In genomic region chr7:155764432-155764798, GRCh38 we compare ENCODE assay signal across 9 cellular contexts. TPM values are rescaled to one million over a fixed set of nuclear protein-coding genes. Genes with fewer than 3 reads are reported as not detected.
DNase-seq lines count a peak whose midpoint lies in the region; ATAC-seq and TF ChIP-seq lines count a peak whose summit lies in the region.
"Had no signal": no experiment of that assay in that cellular context is flagged by ENCODE, and none has a peak within 500 bp of the region (broad histone marks: within the 10 kb centered on the region; RNA-seq: fewer than 3 reads in every experiment).

No MANE protein-coding gene starts in this region.

- no peaks in the 10 kb centered on the region for H3K9me2 ChIP-seq in Karpas-422 (replicated peaks; ENCODE audit: insufficient read depth, low read length)

- H3K27ac ChIP-seq in Karpas-422 (ENCODE audit: low read length) = no peak overlapping the region

- no peaks in the 10 kb centered on the region for H3K27me3 ChIP-seq in Karpas-422 (ENCODE audit: low read length)

- H3K9me3 ChIP-seq in Karpas-422 (ENCODE audit: low read length) = no peaks in the 10 kb centered on the region

- DNase-seq in activated CD8-positive, alpha-beta T cell treated with anti-CD3 and anti-CD28 coated beads for 36 hours = peak; percentile 85
- DNase-seq in naive thymus-derived CD8-positive, alpha-beta T cell = peak in 7 of 10 donors; percentile 11 to 69 (median 34)
- DNase-seq in HCEC 1CT (no peak), HT-29 (ENCODE audit: low spot score) (no peak), SHP77 treated with DMSO at 0.1 percent for 48 hours (lab: John Stamatoyannopoulos, UW) (no peak), Karpas-422 (no peak)

- peak overlapping the region; percentile 95 for H3K27ac Mint-ChIP-seq in activated CD8-positive, alpha-beta T cell treated with anti-CD3 and anti-CD28 coated beads for 36 hours
- H3K27ac Mint-ChIP-seq in naive thymus-derived CD8-positive, alpha-beta T cell = peak overlapping the region; percentile 81 to 96 (median 90)

- H3K36me3 Mint-ChIP-seq in activated CD8-positive, alpha-beta T cell treated with anti-CD3 and anti-CD28 coated beads for 36 hours (ENCODE audit: low read depth) = peaks cover 62% of the 10 kb centered on the region
- H3K36me3 Mint-ChIP-seq in naive thymus-derived CD8-positive, alpha-beta T cell = peaks cover 0 to 63% (median 8%) of the 10 kb centered on the region in 3 donors

- no peaks in the 10 kb centered on the region for H3K4me1 ChIP-seq in Karpas-422 (ENCODE audit: low read length)

- peaks cover 15% of the 10 kb centered on the region for H3K36me3 ChIP-seq in Karpas-422 (ENCODE audit: insufficient read depth, low read length)

- ATAC-seq in GM18502 (IDR thresholded peaks at IDR 0.05; ENCODE audit: poor library complexity, unreplicated experiment) (peak; percentile 56), HG02938 (IDR thresholded peaks at IDR 0.05; ENCODE audit: unreplicated experiment) (peak; percentile 14)
- peak; percentile 85 for ATAC-seq in activated CD8-positive, alpha-beta T cell treated with anti-CD3 and anti-CD28 coated beads for 36 hours
- peak; percentile 53 to 69 for ATAC-seq in naive thymus-derived CD8-positive, alpha-beta T cell

- no peak overlapping the region for H3K4me3 ChIP-seq in Karpas-422 (ENCODE audit: low read length)

- POLR2A ChIA-PET in activated CD8-positive, alpha-beta T cell treated with anti-CD3 and anti-CD28 coated beads for 36 hours (lab: Charles Lee) = interaction anchor here (0.6 to 2.7 kb wide), 6 partner anchors 11 to 1447 kb away, joined by 3 to 17 read pairs (median 4); partner anchors contain the start of gene RBM33
- POLR2A ChIA-PET in naive thymus-derived CD8-positive, alpha-beta T cell (lab: Charles Lee) = no interaction called here

- intact Hi-C loops in activated CD8-positive, alpha-beta T cell treated with anti-CD3 and anti-CD28 coated beads for 36 hours (cut with micrococcal nuclease) = loop anchor here (2.0 to 10.0 kb wide), 2 partner anchors 26 to 120 kb away; partner anchors contain the start of gene RBM33

- peaks cover 44% of the 10 kb centered on the region for H3K79me2 ChIP-seq in Karpas-422 (ENCODE audit: low read length)

- TF ChIP-seq CTCF in activated CD8-positive, alpha-beta T cell treated with anti-CD3 and anti-CD28 coated beads for 36 hours (IDR thresholded peaks at IDR 0.05) = no peak

- peaks cover 62% of the 10 kb centered on the region for H3K4me1 Mint-ChIP-seq in activated CD8-positive, alpha-beta T cell treated with anti-CD3 and anti-CD28 coated beads for 36 hours (ENCODE audit: low read depth)
- peaks cover 38 to 66% (median 58%) of the 10 kb centered on the region in 4 donors for H3K4me1 Mint-ChIP-seq in naive thymus-derived CD8-positive, alpha-beta T cell

- peak overlapping the region; percentile 69 for H3K4me3 Mint-ChIP-seq in activated CD8-positive, alpha-beta T cell treated with anti-CD3 and anti-CD28 coated beads for 36 hours
- peak overlapping the region; percentile 69 to 91 (median 81) for H3K4me3 Mint-ChIP-seq in naive thymus-derived CD8-positive, alpha-beta T cell

- H3K27me3 Mint-ChIP-seq in activated CD8-positive, alpha-beta T cell treated with anti-CD3 and anti-CD28 coated beads for 36 hours = no peaks in the 10 kb centered on the region
- H3K27me3 Mint-ChIP-seq in naive thymus-derived CD8-positive, alpha-beta T cell = no peaks in the 10 kb centered on the region

- H3K9ac ChIP-seq in Karpas-422 (ENCODE audit: low read length) = no peak overlapping the region

- H2AFZ ChIP-seq in Karpas-422 (ENCODE audit: low read length) = no peak overlapping the region

- no peak overlapping the region for H3K4me2 ChIP-seq in Karpas-422 (ENCODE audit: low read depth, low read length, poor library complexity, severe bottlenecking)

- CTCF ChIA-PET in activated CD8-positive, alpha-beta T cell treated with anti-CD3 and anti-CD28 coated beads for 36 hours (lab: Charles Lee) = interaction anchor here (0.7 to 1.7 kb wide), 7 partner anchors 10 to 385 kb away, joined by 3 to 9 read pairs (median 3); no protein-coding TSS in a partner anchor

- H4K20me1 ChIP-seq in Karpas-422 (ENCODE audit: insufficient read depth, low read depth, low read length) = peaks cover 15% of the 10 kb centered on the region

- no peaks in the 10 kb centered on the region for H3K9me3 Mint-ChIP-seq in activated CD8-positive, alpha-beta T cell treated with anti-CD3 and anti-CD28 coated beads for 36 hours
- H3K9me3 Mint-ChIP-seq in naive thymus-derived CD8-positive, alpha-beta T cell = no peaks in the 10 kb centered on the region

RNA-seq across cellular contexts. Expression of gene SHH, which starts 47.8 kb away (rescaled TPM):
- not detected for total RNA-seq in activated CD8-positive, alpha-beta T cell treated with anti-CD3 and anti-CD28 coated beads for 36 hours
- total RNA-seq in naive thymus-derived CD8-positive, alpha-beta T cell = not detected
- polyA plus RNA-seq in naive thymus-derived CD8-positive, alpha-beta T cell = under 1 TPM in 1 of 3 donors, not detected in 2; 0.11 TPM
- 21.7 and 22.6 TPM in 2 replicates for total RNA-seq in HT-29 (2014; rRNA removed; shearing (Covaris generic))
- total RNA-seq in Karpas-422 (2014; rRNA removed; shearing (Covaris generic); ENCODE audit: low replicate concordance) = not detected in 2 replicates
- total RNA-seq: activated CD8-positive, alpha-beta memory T cell treated with anti-CD3 and anti-CD28 coated beads for 36 hours had no signal

Comparison
In these comparisons a context has a peak if more than half of its experiments do, and no peak if none do; other contexts are left out.
1. ATAC-seq: peak in every context shown above with its lines; median percentile 85 in activated CD8-positive, alpha-beta T cell treated with anti-CD3 and anti-CD28 coated beads for 36 hours; 61 in naive thymus-derived CD8-positive, alpha-beta T cell; 56 in GM18502; 14 in HG02938.
2. DNase-seq: peak in activated CD8-positive, alpha-beta T cell treated with anti-CD3 and anti-CD28 coated beads for 36 hours (single experiment) and naive thymus-derived CD8-positive, alpha-beta T cell (7 of 10); none in HCEC 1CT (single experiment), HT-29 (single experiment), SHP77 treated with DMSO at 0.1 percent for 48 hours (single experiment) and Karpas-422 (single experiment).
3. RNA of gene SHH, which starts 47.8 kb away (total RNA-seq): 21.7 to 22.6 TPM in HT-29; not detected in activated CD8-positive, alpha-beta T cell treated with anti-CD3 and anti-CD28 coated beads for 36 hours, not detected in naive thymus-derived CD8-positive, alpha-beta T cell and not detected in Karpas-422; every median in the first group is over 10 times any median in the second.